In the genomic region with DNA sequence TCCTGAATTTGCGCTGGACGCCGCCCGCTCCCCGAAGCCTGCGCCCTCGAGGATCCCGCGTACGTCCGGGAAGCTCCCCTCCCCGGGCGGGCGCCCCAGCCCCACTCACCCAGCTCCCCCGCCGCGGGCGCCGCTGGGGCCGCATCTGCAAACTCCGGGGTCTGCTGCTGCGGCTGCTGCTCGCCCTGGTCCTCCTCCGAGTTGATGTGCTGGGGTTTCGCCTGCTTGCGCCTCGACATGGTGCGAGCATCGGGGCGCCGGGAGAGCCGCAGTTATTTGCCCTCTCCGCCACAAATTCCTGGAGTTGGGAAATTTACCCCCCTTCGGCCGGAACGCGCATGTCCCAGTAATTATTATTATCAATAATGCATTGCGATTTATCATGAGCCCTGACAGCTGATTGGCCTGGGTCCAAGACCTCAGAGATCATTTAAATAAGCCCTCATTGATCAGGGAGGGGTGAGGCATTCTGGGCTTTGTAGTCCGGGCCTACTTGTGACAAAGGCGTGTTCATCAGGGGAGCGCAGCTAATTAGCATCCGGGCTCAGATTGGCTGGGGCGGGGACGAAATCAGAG, we compare ENCODE assay signal across 1 cellular context.
TF ChIP-seq lines count a peak whose summit lies in the region.

SALL4 (minus strand) TSS at position 352 of the 576 bp plus-strand sequence; CDS start at position 239, 113 bp downstream.

TF ChIP-seq in HepG2, 621 proteins besides CTCF, POLR2A, EP300 and RAD21 (continued from another document and continues in another):
- TF ChIP-seq CENPT (CRISPR knock-in tag; IDR thresholded peaks at IDR 0.05; ENCODE audit: low read depth) (no peak), TFAP4 (IDR thresholded peaks at IDR 0.05; ENCODE audit: borderline replicate concordance, low read depth) (0 out of 2 replicates have a peak, but pooled peaks have one; percentile 29), MIER2 (CRISPR knock-in tag; IDR thresholded peaks at IDR 0.05) (no peak), GABPB1 (CRISPR knock-in tag; IDR thresholded peaks at IDR 0.05) (peak; percentile 11; the same call in 1 of the 2 replicates), POGK (CRISPR knock-in tag; conservative IDR thresholded peaks at IDR 0.05) (no peak), FOXP4 (CRISPR knock-in tag; IDR thresholded peaks at IDR 0.05) (no peak), NFYC (CRISPR knock-in tag; IDR thresholded peaks at IDR 0.05) (0 out of 2 replicates have a peak, but pooled peaks have one; percentile 22), KMT2B (CRISPR knock-in tag; IDR thresholded peaks at IDR 0.05) (no peak), ZFX (CRISPR knock-in tag; IDR thresholded peaks at IDR 0.05; ENCODE audit: low read depth) (peak; percentile 67; the same call in 1 of the 2 replicates), EZH2 (conservative IDR thresholded peaks at IDR 0.05; ENCODE audit: low read depth, low read length) (no peak), ZNF563 (CRISPR knock-in tag; IDR thresholded peaks at IDR 0.05) (no peak), NR1H2 (CRISPR knock-in tag; IDR thresholded peaks at IDR 0.05; ENCODE audit: borderline replicate concordance, low read depth) (no peak), GZF1 (CRISPR knock-in tag; IDR thresholded peaks at IDR 0.05) (no peak), ZMAT5 (CRISPR knock-in tag; IDR thresholded peaks at IDR 0.05; ENCODE audit: borderline replicate concordance, low read depth) (no peak), ZMYM4 (CRISPR knock-in tag; IDR thresholded peaks at IDR 0.05) (peak; percentile 13; the same call in 1 of the 2 replicates), ZNF143 (CRISPR knock-in tag; IDR thresholded peaks at IDR 0.05) (peak; percentile 77), GTF3A (CRISPR knock-in tag; conservative IDR thresholded peaks at IDR 0.05) (no peak), KDM5B (CRISPR knock-in tag; IDR thresholded peaks at IDR 0.05; ENCODE audit: borderline replicate concordance) (0 out of 2 replicates have a peak, but pooled peaks have one; percentile 6), UBTF (CRISPR knock-in tag; IDR thresholded peaks at IDR 0.05) (peak; percentile 57; the same call in 1 of the 2 replicates), POGZ (CRISPR knock-in tag; IDR thresholded peaks at IDR 0.05) (0 out of 2 replicates have a peak, but pooled peaks have one; percentile 22), ZBTB7A (CRISPR knock-in tag; IDR thresholded peaks at IDR 0.05) (peak; percentile 65; the same call in 1 of the 2 replicates), GTF2F1 (IDR thresholded peaks at IDR 0.05; ENCODE audit: low read length) (no peak), NCOR1 (IDR thresholded peaks at IDR 0.05; ENCODE audit: borderline replicate concordance, low read length) (no peak), ARHGAP35 (CRISPR knock-in tag; IDR thresholded peaks at IDR 0.05; ENCODE audit: borderline replicate concordance) (no peak), DRAP1 (CRISPR knock-in tag; IDR thresholded peaks at IDR 0.05) (no peak), NR2C2 (CRISPR knock-in tag; IDR thresholded peaks at IDR 0.05; ENCODE audit: borderline replicate concordance) (no peak), MED8 (CRISPR knock-in tag; IDR thresholded peaks at IDR 0.05; ENCODE audit: insufficient replicate concordance) (no peak), EHMT2 (IDR thresholded peaks at IDR 0.05; ENCODE audit: borderline replicate concordance, low read depth, low read length) (no peak), ZBTB2 (CRISPR knock-in tag; IDR thresholded peaks at IDR 0.05; ENCODE audit: low read depth) (no peak), HCFC1 (IDR thresholded peaks at IDR 0.05; ENCODE audit: low read depth, low read length) (peak; percentile 23; the same call in 1 of the 2 replicates), ARID4A (CRISPR knock-in tag; IDR thresholded peaks at IDR 0.05; ENCODE audit: borderline replicate concordance) (peak; percentile 23; the same call in 1 of the 2 replicates), ZNF746 (CRISPR knock-in tag; IDR thresholded peaks at IDR 0.05) (no peak), ZNF274 (CRISPR knock-in tag; IDR thresholded peaks at IDR 0.05) (no peak), ZNF501 (CRISPR knock-in tag; IDR thresholded peaks at IDR 0.05) (peak; percentile 44; the same call in 1 of the 2 replicates), ZNF777 (CRISPR knock-in tag; IDR thresholded peaks at IDR 0.05) (peak; percentile 90), MAX (IDR thresholded peaks at IDR 0.05) (0 out of 2 replicates have a peak, but pooled peaks have one; percentile 33), ZNF17 (CRISPR knock-in tag; IDR thresholded peaks at IDR 0.05) (no peak), ZNF446 (CRISPR knock-in tag; IDR thresholded peaks at IDR 0.05) (no peak), ZFY (CRISPR knock-in tag; IDR thresholded peaks at IDR 0.05) (peak; percentile 44; the same call in 1 of the 2 replicates), ZNF343 (CRISPR knock-in tag; IDR thresholded peaks at IDR 0.05) (no peak), RELA (CRISPR knock-in tag; IDR thresholded peaks at IDR 0.05) (no peak), MEF2D (CRISPR knock-in tag; IDR thresholded peaks at IDR 0.05) (no peak), ZBTB38 (CRISPR knock-in tag; IDR thresholded peaks at IDR 0.05) (0 out of 2 replicates have a peak, but pooled peaks have one; percentile 6), BCL6 (CRISPR knock-in tag; IDR thresholded peaks at IDR 0.05) (0 out of 2 replicates have a peak, but pooled peaks have one; percentile 27)
- TF ChIP-seq, protein P1, sequence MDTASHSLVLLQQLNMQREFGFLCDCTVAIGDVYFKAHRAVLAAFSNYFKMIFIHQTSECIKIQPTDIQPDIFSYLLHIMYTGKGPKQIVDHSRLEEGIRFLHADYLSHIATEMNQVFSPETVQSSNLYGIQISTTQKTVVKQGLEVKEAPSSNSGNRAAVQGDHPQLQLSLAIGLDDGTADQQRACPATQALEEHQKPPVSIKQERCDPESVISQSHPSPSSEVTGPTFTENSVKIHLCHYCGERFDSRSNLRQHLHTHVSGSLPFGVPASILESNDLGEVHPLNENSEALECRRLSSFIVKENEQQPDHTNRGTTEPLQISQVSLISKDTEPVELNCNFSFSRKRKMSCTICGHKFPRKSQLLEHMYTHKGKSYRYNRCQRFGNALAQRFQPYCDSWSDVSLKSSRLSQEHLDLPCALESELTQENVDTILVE (CRISPR knock-in tag; IDR thresholded peaks at IDR 0.05): no peak
- TF ChIP-seq, protein P2, sequence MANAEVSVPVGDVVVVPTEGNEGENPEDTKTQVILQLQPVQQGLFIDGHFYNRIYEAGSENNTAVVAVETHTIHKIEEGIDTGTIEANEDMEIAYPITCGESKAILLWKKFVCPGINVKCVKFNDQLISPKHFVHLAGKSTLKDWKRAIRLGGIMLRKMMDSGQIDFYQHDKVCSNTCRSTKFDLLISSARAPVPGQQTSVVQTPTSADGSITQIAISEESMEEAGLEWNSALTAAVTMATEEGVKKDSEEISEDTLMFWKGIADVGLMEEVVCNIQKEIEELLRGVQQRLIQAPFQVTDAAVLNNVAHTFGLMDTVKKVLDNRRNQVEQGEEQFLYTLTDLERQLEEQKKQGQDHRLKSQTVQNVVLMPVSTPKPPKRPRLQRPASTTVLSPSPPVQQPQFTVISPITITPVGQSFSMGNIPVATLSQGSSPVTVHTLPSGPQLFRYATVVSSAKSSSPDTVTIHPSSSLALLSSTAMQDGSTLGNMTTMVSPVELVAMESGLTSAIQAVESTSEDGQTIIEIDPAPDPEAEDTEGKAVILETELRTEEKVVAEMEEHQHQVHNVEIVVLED (CRISPR knock-in tag; IDR thresholded peaks at IDR 0.05; ENCODE audit: borderline replicate concordance): 0 out of 2 replicates have a peak, but pooled peaks have one; percentile 39
